In the genomic region with DNA sequence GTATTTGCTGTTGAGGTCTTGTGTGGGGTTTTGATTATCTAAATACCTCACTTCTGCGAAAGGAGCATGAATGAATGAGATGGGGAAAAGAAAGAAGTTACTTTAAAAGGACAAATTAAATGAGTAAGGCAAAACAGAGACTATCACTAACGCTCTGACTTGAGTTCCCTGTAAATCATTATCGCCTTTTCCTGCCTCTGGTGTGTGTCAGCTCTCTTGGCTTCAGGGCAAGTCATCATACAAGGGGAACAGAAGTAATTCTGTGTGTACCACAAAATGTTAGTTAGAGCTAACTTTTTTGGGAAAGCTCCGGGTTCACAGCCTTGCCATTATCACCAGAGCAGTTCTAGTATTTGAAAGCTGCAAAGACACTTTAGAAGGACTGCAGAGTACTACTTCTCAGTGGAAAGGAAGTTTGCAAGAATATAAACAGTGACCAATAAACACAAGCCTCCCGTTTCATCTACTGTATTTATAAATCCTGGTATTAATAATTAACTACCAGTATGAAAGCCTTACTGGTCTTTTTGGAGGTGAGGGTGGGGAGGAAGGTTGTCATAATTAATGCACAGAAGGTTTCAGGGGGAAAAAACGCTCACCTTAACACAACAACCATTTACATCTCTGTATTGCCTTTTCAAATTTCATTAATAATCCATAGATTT, we compare ENCODE assay signal across 1 cellular context.
TF ChIP-seq lines count a peak whose summit lies in the region.

No MANE protein-coding gene starts in this region.

TF ChIP-seq in GM12878, 131 proteins besides CTCF, POLR2A, EP300 and RAD21:
- no peak for TF ChIP-seq CBFB (IDR thresholded peaks at IDR 0.05; ENCODE audit: low read depth)
- no peak for TF ChIP-seq FOXM1 (IDR thresholded peaks at IDR 0.05; ENCODE audit: low read depth, low read length)
- no peak for TF ChIP-seq ZNF622 (IDR thresholded peaks at IDR 0.05)
- TF ChIP-seq ZNF384 (IDR thresholded peaks at IDR 0.05; ENCODE audit: borderline replicate concordance, low read depth, low read length), result no peak
- no peak for TF ChIP-seq BMI1 (IDR thresholded peaks at IDR 0.05; ENCODE audit: borderline replicate concordance)
- TF ChIP-seq HDAC2 (IDR thresholded peaks at IDR 0.05), result no peak
- TF ChIP-seq, protein P1, sequence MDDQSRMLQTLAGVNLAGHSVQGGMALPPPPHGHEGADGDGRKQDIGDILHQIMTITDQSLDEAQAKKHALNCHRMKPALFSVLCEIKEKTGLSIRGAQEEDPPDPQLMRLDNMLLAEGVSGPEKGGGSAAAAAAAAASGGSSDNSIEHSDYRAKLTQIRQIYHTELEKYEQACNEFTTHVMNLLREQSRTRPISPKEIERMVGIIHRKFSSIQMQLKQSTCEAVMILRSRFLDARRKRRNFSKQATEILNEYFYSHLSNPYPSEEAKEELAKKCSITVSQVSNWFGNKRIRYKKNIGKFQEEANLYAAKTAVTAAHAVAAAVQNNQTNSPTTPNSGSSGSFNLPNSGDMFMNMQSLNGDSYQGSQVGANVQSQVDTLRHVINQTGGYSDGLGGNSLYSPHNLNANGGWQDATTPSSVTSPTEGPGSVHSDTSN (IDR thresholded peaks at IDR 0.05; ENCODE audit: insufficient replicate concordance, low read depth, low read length), result no peak
- TF ChIP-seq, protein P2, sequence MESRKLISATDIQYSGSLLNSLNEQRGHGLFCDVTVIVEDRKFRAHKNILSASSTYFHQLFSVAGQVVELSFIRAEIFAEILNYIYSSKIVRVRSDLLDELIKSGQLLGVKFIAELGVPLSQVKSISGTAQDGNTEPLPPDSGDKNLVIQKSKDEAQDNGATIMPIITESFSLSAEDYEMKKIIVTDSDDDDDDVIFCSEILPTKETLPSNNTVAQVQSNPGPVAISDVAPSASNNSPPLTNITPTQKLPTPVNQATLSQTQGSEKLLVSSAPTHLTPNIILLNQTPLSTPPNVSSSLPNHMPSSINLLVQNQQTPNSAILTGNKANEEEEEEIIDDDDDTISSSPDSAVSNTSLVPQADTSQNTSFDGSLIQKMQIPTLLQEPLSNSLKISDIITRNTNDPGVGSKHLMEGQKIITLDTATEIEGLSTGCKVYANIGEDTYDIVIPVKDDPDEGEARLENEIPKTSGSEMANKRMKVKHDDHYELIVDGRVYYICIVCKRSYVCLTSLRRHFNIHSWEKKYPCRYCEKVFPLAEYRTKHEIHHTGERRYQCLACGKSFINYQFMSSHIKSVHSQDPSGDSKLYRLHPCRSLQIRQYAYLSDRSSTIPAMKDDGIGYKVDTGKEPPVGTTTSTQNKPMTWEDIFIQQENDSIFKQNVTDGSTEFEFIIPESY (IDR thresholded peaks at IDR 0.05), result no peak
